In the genomic region with DNA sequence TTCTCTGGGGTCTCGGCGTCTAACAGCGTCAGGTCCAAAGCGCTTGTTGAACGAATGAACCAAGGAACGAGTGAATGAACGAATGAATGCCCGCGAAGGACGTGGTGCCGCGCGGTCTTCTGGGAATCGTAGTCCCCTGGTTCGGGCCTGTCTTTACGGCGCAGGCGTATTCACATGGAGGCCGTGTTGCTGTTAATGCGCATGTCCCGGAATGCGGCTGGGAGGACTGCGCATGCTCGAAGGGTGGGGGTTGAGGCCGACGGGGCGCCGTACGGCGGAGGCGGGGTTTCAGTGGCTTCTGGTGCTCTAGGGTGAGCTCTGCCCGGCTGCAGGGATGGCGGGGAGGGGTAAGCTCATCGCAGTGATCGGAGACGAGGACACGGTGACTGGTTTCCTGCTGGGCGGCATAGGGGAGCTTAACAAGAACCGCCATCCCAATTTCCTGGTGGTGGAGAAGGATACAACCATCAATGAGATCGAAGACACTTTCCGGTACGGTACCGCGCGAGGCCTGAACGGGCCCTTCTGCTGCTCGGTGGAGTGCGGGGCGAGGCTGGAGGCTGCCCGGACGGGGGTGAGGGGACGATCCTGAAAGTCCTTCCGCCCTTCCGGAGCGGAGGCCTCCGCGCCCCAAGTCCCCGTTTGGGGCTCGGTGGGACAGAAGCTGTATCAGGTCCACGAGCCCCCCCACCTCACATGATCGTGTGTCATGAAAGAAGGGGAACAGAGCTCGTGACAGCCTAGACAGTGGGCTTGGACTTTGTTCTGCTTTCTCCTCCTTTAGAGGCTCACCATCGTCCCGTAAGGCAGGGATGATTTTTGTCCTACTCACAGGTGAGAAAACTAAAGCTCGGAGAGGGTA, we compare ENCODE assay signal across 8 cellular contexts. TPM values are rescaled to one million over a fixed set of nuclear protein-coding genes. Genes with fewer than 3 reads are reported as not detected.
DNase-seq lines count a peak whose midpoint lies in the region; ATAC-seq, FAIRE-seq and TF ChIP-seq lines count a peak whose summit lies in the region.

A gene with protein sequence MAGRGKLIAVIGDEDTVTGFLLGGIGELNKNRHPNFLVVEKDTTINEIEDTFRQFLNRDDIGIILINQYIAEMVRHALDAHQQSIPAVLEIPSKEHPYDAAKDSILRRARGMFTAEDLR (plus strand): TSS at position 286 of the 862 bp plus-strand sequence. CDS start 49 bp downstream, at position 335.

- H3K9me3 ChIP-seq in NT2/D1 (ENCODE audit: insufficient read depth, low read length) = no peaks in the 10 kb centered on the region
- no peaks in the 10 kb centered on the region for H3K9me3 ChIP-seq in H1 (ENCODE audit: insufficient read depth in 2 of 2, low read depth in 1 of 2, low read length in 1 of 2)
- H3K9me3 ChIP-seq in mesenchymal stem cell (ENCODE audit: control insufficient read depth, low read length) = no peaks in the 10 kb centered on the region

- 2% methylated on average over 58 of the region's 65 CpGs; no CpG with 5 or more reads in 1 of the 2 experiments for WGBS in H1 (ENCODE audit: extremely low coverage in 1 of 2, insufficient coverage in 1 of 2, insufficient read length in 1 of 2, insufficient replicate concordance in 2 of 2, low coverage in 1 of 2, low lambda C conversion rate in 2 of 2, missing lambda C conversion rate in 1 of 2), 2 experiments
- WGBS in mesenchymal stem cell = under 1% methylated on average over 65 of the region's 65 CpGs

- peak; percentile 72 for FAIRE-seq in H1 (lab: Jason Lieb, UNC)

- H2BK12ac ChIP-seq in H1 (ENCODE audit: low read depth, low read length) (peak within 1 kb of the TSS; percentile 68; the same call in 1 of the 2 replicates), mesenchymal stem cell (ENCODE audit: low read length in 2 of 2) (peak within 1 kb of the TSS; percentile 4 to 75)

- H3K4me1 Mint-ChIP-seq in activated CD8-positive, alpha-beta memory T cell treated with anti-CD3 and anti-CD28 coated beads, Interleukin-2, amount 10 ng/mL, durations not matched to agents 7 days and 5 days = peaks cover 15% of the 10 kb centered on the region

- no peak within 1 kb of the TSS for H3K14ac ChIP-seq in H1 (ENCODE audit: insufficient read length)
- H3K14ac ChIP-seq in mesenchymal stem cell (ENCODE audit: low read length in 2 of 2) = peak within 1 kb of the TSS in 1 of 2 experiments; percentile 63

- peak within 1 kb of the TSS; percentile 88 for H3K4me3 Mint-ChIP-seq in activated CD8-positive, alpha-beta memory T cell treated with anti-CD3 and anti-CD28 coated beads, Interleukin-2, amount 10 ng/mL, durations not matched to agents 7 days and 5 days

- peak within 1 kb of the TSS; percentile 88 for H4K91ac ChIP-seq in H1 (replicated peaks; ENCODE audit: insufficient read length, low read length)
- H4K91ac ChIP-seq in mesenchymal stem cell (ENCODE audit: low read length) = peak within 1 kb of the TSS; percentile 44

- no peaks in the 10 kb centered on the region for H3K27me3 Mint-ChIP-seq in activated CD8-positive, alpha-beta memory T cell treated with anti-CD3 and anti-CD28 coated beads, Interleukin-2, amount 10 ng/mL, durations not matched to agents 7 days and 5 days

- H3K9me3 Mint-ChIP-seq in activated CD8-positive, alpha-beta memory T cell treated with anti-CD3 and anti-CD28 coated beads, Interleukin-2, amount 10 ng/mL, durations not matched to agents 7 days and 5 days (ENCODE audit: low read depth) = no peaks in the 10 kb centered on the region

- H3K27me3 ChIP-seq in NT2/D1 (ENCODE audit: insufficient read depth, insufficient read length) (peaks cover under 1% of the 10 kb centered on the region), H1 (replicated peaks in 1 of 4; ENCODE audit: control insufficient read depth in 3 of 4, extremely low read depth in 1 of 4, insufficient read depth in 3 of 4, low read length in 3 of 4) (peaks cover 0 to 2% (median under 1%) of the 10 kb centered on the region in 4 experiments; a peak in 3 of 7 replicates), mesenchymal stem cell (ENCODE audit: control insufficient read depth in 1 of 2, insufficient read depth in 1 of 2, low read length in 2 of 2) (no peaks in the 10 kb centered on the region)

- H3K23me2 ChIP-seq in H1 (ENCODE audit: low read depth, low read length) = peaks cover 7% of the 10 kb centered on the region

- peaks cover 3% of the 10 kb centered on the region for H3K36me3 Mint-ChIP-seq in activated CD8-positive, alpha-beta memory T cell treated with anti-CD3 and anti-CD28 coated beads, Interleukin-2, amount 10 ng/mL, durations not matched to agents 7 days and 5 days

- H2AK5ac ChIP-seq in H1 (ENCODE audit: low read depth, low read length) (no peak within 1 kb of the TSS), mesenchymal stem cell (ENCODE audit: low read length, severe bottlenecking) (no peak within 1 kb of the TSS)

- TF ChIP-seq CTCF in H1 (IDR thresholded peaks at IDR 0.05; ENCODE audit: control extremely low read depth in 1 of 3, insufficient read depth in 1 of 3, low read depth in 1 of 3, low read length in 3 of 3) = no peak

- peak; percentile 94 for DNase-seq in COR-L47 (lab: John Stamatoyannopoulos, UW)
- peak; percentile 45 to 99 (median 96) for DNase-seq in HUDEP-2 (lab: John Stamatoyannopoulos, UW; ENCODE audit: unreplicated experiment in 76 of 76)
- peak; percentile 97 for DNase-seq in NT2/D1 (ENCODE audit: low read depth, low spot score)
- DNase-seq in activated CD8-positive, alpha-beta memory T cell treated with anti-CD3 and anti-CD28 coated beads, Interleukin-2, amount 10 ng/mL, durations not matched to agents 7 days and 5 days = peak; percentile 99
- peak; percentile 97 to 100 for DNase-seq in H1 (ENCODE audit: low read depth in 1 of 2, low spot score in 2 of 2)
- DNase-seq in mesenchymal stem cell = peak; percentile 97
- DNase-seq in stimulated activated CD8-positive, alpha-beta memory T cell treated with anti-CD3 and anti-CD28 coated beads, Interleukin-12 subunit alpha, Interleukin-12 subunit beta, amount 100 ng/mL, for 4 hours (ENCODE audit: low read depth) = peak; percentile 99

- H3K23ac ChIP-seq in H1 (ENCODE audit: insufficient read length) = no peak within 1 kb of the TSS
- peak within 1 kb of the TSS in 1 of 2 experiments; percentile 63 for H3K23ac ChIP-seq in mesenchymal stem cell (ENCODE audit: low read length in 2 of 2)

- TF ChIP-seq EP300 in H1 (IDR thresholded peaks at IDR 0.05; ENCODE audit: borderline replicate concordance in 1 of 2, low read depth in 2 of 2, low read length in 2 of 2) = no peak

- H4K8ac ChIP-seq in H1 (ENCODE audit: extremely low read depth, insufficient read depth, low read length) (no peak within 1 kb of the TSS; the same call in 1 of the 2 replicates), mesenchymal stem cell (ENCODE audit: low read length) (peak within 1 kb of the TSS; percentile 64)

- no peak within 1 kb of the TSS for H2BK15ac ChIP-seq in H1 (ENCODE audit: low read length)
- no peak within 1 kb of the TSS for H2BK15ac ChIP-seq in mesenchymal stem cell (ENCODE audit: low read depth, poor library complexity, severe bottlenecking)

- peak within 1 kb of the TSS; percentile 95 for H3K27ac Mint-ChIP-seq in activated CD8-positive, alpha-beta memory T cell treated with anti-CD3 and anti-CD28 coated beads, Interleukin-2, amount 10 ng/mL, durations not matched to agents 7 days and 5 days

- no peak within 1 kb of the TSS for H3K56ac ChIP-seq in H1 (replicated peaks; ENCODE audit: insufficient read length, low read depth, low read length)

- H3K9ac ChIP-seq in NT2/D1 (ENCODE audit: insufficient read length, low read depth) = peak within 1 kb of the TSS; percentile 93
- H3K9ac ChIP-seq in H1 (replicated peaks in 1 of 4; ENCODE audit: extremely low read depth in 1 of 4, low read depth in 3 of 4, low read length in 3 of 4) = peak within 1 kb of the TSS; percentile 25 to 82 (median 62)
- H3K9ac ChIP-seq in mesenchymal stem cell (ENCODE audit: low read length) = peak within 1 kb of the TSS; percentile 97

- no peak within 1 kb of the TSS for H2BK120ac ChIP-seq in H1 (replicated peaks; ENCODE audit: low read depth, low read length)
- no peak within 1 kb of the TSS for H2BK120ac ChIP-seq in mesenchymal stem cell (ENCODE audit: low read depth, low read length)

- H3K36me3 ChIP-seq in NT2/D1 (ENCODE audit: insufficient read depth, insufficient read length, low read length) (peaks cover 39% of the 10 kb centered on the region), H1 (ENCODE audit: control insufficient read depth in 2 of 4, insufficient read depth in 4 of 4, low read length in 3 of 4) (no peaks in the 10 kb centered on the region), mesenchymal stem cell (ENCODE audit: control insufficient read depth in 1 of 2, insufficient read depth in 2 of 2, low read depth in 1 of 2, low read length in 2 of 2) (peaks cover 29 to 46% of the 10 kb centered on the region in 2 experiments)

- peak within 1 kb of the TSS; percentile 78 for H2AFZ ChIP-seq in H1 (ENCODE audit: low read length)
- H2AFZ ChIP-seq in mesenchymal stem cell (ENCODE audit: low read depth, low read length) = peak within 1 kb of the TSS; percentile 80

- no peaks in the 10 kb centered on the region for H3K79me1 ChIP-seq in H1 (ENCODE audit: low read depth, low read length)
- peaks cover 15% of the 10 kb centered on the region for H3K79me1 ChIP-seq in mesenchymal stem cell (replicated peaks; ENCODE audit: low read length, poor library complexity, severe bottlenecking)

- POLR2A ChIA-PET in H1 (lab: Charles Lee; ENCODE audit: partially characterized antibody) = interaction anchor here (0.6 to 2.0 kb wide), 11 partner anchors 12 to 452 kb away, joined by 3 to 15 read pairs (median 4); a partner anchor contains a TSS

- H3K79me2 ChIP-seq in H1 (ENCODE audit: control insufficient read depth in 1 of 2, insufficient read depth in 2 of 2, low read length in 2 of 2) = no peaks in the 10 kb centered on the region

- peak; percentile 83 for ATAC-seq in GM21367 (IDR thresholded peaks at IDR 0.05; ENCODE audit: unreplicated experiment)
- peak; percentile 93 for ATAC-seq in activated CD8-positive, alpha-beta memory T cell treated with anti-CD3 and anti-CD28 coated beads, Interleukin-2, amount 10 ng/mL, durations not matched to agents 7 days and 5 days

- CTCF ChIA-PET in activated CD8-positive, alpha-beta memory T cell treated with anti-CD3 and anti-CD28 coated beads, Interleukin-2, amount 10 ng/mL, durations not matched to agents 7 days and 5 days (lab: Charles Lee) = interaction anchor here (0.7 to 5.6 kb wide), 9 partner anchors 10 to 465 kb away, joined by 3 to 107 read pairs (median 5); no protein-coding TSS in a partner anchor
- CTCF ChIA-PET in H1 (lab: Charles Lee; ENCODE audit: partially characterized antibody) = interaction anchor here (0.8 to 10.2 kb wide), 24 partner anchors 11 to 264 kb away, joined by 3 to 189 read pairs (median 4); no protein-coding TSS in a partner anchor

- H3K4ac ChIP-seq in H1 (replicated peaks; ENCODE audit: insufficient read length, low read depth, low read length) (peak within 1 kb of the TSS; percentile 87), mesenchymal stem cell (ENCODE audit: low read depth in 1 of 2, low read length in 2 of 2) (peak within 1 kb of the TSS; percentile 59 to 62)

- H3K18ac ChIP-seq in H1 (ENCODE audit: extremely low read depth, low read length) (peak within 1 kb of the TSS; percentile 89), mesenchymal stem cell (ENCODE audit: low read depth in 1 of 2, low read length in 2 of 2) (peak within 1 kb of the TSS; percentile 84 to 92)

- peaks cover 0 to 14% of the 10 kb centered on the region in 2 experiments for H4K20me1 ChIP-seq in H1 (replicated peaks in 1 of 2; ENCODE audit: control insufficient read depth in 1 of 2, insufficient read depth in 2 of 2, low read length in 2 of 2)

- no peak for TF ChIP-seq RAD21 in H1 (IDR thresholded peaks at IDR 0.05 in 1 of 2, conservative IDR thresholded peaks at IDR 0.05 in 1 of 2; ENCODE audit: low read depth in 2 of 2, low read length in 2 of 2)

- peaks cover 12% of the 10 kb centered on the region for H3K4me1 ChIP-seq in NT2/D1 (ENCODE audit: insufficient read depth, insufficient read length)
- H3K4me1 ChIP-seq in H1 (replicated peaks in 1 of 4; ENCODE audit: control insufficient read depth in 3 of 4, insufficient read depth in 4 of 4, low read length in 3 of 4) = peaks cover 0 to 12% (median 5%) of the 10 kb centered on the region in 4 experiments; a peak in 5 of 7 replicates
- peaks cover 26% of the 10 kb centered on the region for H3K4me1 ChIP-seq in mesenchymal stem cell (ENCODE audit: control insufficient read depth, insufficient read depth, low read depth, low read length)

- H4K5ac ChIP-seq in H1 (ENCODE audit: insufficient read length, low read depth, low read length) = peak within 1 kb of the TSS; percentile 59

- H3K4me2 ChIP-seq in H1 (ENCODE audit: insufficient read depth in 1 of 2, low read depth in 2 of 2, low read length in 2 of 2) (peak within 1 kb of the TSS; percentile 91 to 92), mesenchymal stem cell (ENCODE audit: low read length, poor library complexity, severe bottlenecking) (peak within 1 kb of the TSS; percentile 89)

- H2BK5ac ChIP-seq in H1 (ENCODE audit: low read depth, low read length) (peak within 1 kb of the TSS; percentile 81), mesenchymal stem cell (ENCODE audit: low read depth, low read length, poor library complexity, severe bottlenecking) (no peak within 1 kb of the TSS)

- H3K4me3 ChIP-seq in NT2/D1 (ENCODE audit: insufficient read length, low read depth) (peak within 1 kb of the TSS; percentile 78), H1 (ENCODE audit: extremely low read depth in 1 of 4, insufficient read depth in 2 of 4, low read depth in 3 of 4, low read length in 4 of 4) (peak within 1 kb of the TSS; percentile 74 to 92 (median 78)), mesenchymal stem cell (ENCODE audit: insufficient read depth in 1 of 2, low read depth in 1 of 2, low read length in 2 of 2) (peak within 1 kb of the TSS; percentile 87 to 88)

- peak in 1 of 2 experiments; percentile 49; a peak in 2 of 3 replicates for TF ChIP-seq POLR2A in H1 (IDR thresholded peaks at IDR 0.05; ENCODE audit: control extremely low read depth in 1 of 2, low read depth in 2 of 2, low read length in 2 of 2)

- H2BK20ac ChIP-seq in H1 (ENCODE audit: low read length) = 0 out of 2 replicates have a peak within 1 kb of the TSS, but pooled peaks have one; percentile 93

- H3K27ac ChIP-seq in H1 (ENCODE audit: low read depth, low read length) (no peak within 1 kb of the TSS), mesenchymal stem cell (ENCODE audit: low read length, poor library complexity, severe bottlenecking) (peak within 1 kb of the TSS; percentile 62)

RNA-seq across cellular contexts. Expression of the gene that starts here (rescaled TPM):
- 100 to 1,000 TPM; 127 to 158 TPM for total RNA-seq in activated CD8-positive, alpha-beta memory T cell treated with anti-CD3 and anti-CD28 coated beads, Interleukin-2, amount 10 ng/mL, durations not matched to agents 7 days and 5 days
- 104 TPM in 2 replicates for total RNA-seq in H1 (2021; fragmentation: NEBNext Ultra II Directional; extraction: Animal tissue kit (Norgen Biotek cat#: 25700))
- 318 and 344 TPM in 2 replicates for polyA plus RNA-seq in H1 (2011; rRNA removed)
- polyA plus RNA-seq in H1 (2011; cell fraction: cytosol; rRNA removed) = 227 TPM
- polyA plus RNA-seq in H1 (2011; cell fraction: nucleus; rRNA removed) = 147 TPM
- 165 to 195 TPM (median 180 TPM) in 4 replicates for polyA plus RNA-seq in H1 (2012, experiment 1 of 2)
- 412 TPM for polyA plus RNA-seq in H1 (2012, experiment 2 of 2)
- polyA plus RNA-seq in H1 (2013, experiment 1 of 2) = 164 TPM
- polyA plus RNA-seq in H1 (2013, experiment 2 of 2) = 168 TPM
- polyA minus RNA-seq in H1 (2011; rRNA and poly(A)+ RNA removed) = 36.9 and 39.0 TPM in 2 replicates
- polyA minus RNA-seq in H1 (2011; cell fraction: cytosol; rRNA and poly(A)+ RNA removed) = 25.6 TPM
- polyA minus RNA-seq in H1 (2011; cell fraction: nucleus; rRNA and poly(A)+ RNA removed) = 35.3 TPM
- polyA plus RNA-seq in mesenchymal stem cell (2013, experiment 1 of 2) = 413 TPM
- polyA plus RNA-seq in mesenchymal stem cell (2013, experiment 2 of 2) = 407 TPM
